Comparison of ENCODE assay signal across 16 cellular contexts in genomic region chr14:101050901-101051490, GRCh38.
DNase-seq lines count a peak whose midpoint lies in the region; ATAC-seq and TF ChIP-seq lines count a peak whose summit lies in the region.
"Had no signal": no experiment of that assay in that cellular context is flagged by ENCODE, and none has a peak within 500 bp of the region (broad histone marks: within the 10 kb centered on the region; RNA-seq: fewer than 3 reads in every experiment).

No MANE protein-coding gene starts in this region.

- H3K27ac ChIP-seq in IMR-90 (ENCODE audit: insufficient read depth, low read length) (no peak overlapping the region), neuronal stem cell (replicated peaks; ENCODE audit: low read length) (no peak overlapping the region), aorta (ENCODE audit: low read depth in 1 of 2, low read length in 2 of 2) (no peak overlapping the region)
- H3K27ac ChIP-seq: 22Rv1; A549; BLaER1 treated with 17β-estradiol and CSF1 and Interleukin-3, amounts not matched to agents 10 nM and 100 nM; C4-2B had no signal

- dilution Hi-C loops in IMR-90 (cut with HindIII; ENCODE audit: low sequenced_read_pairs, unreplicated experiment) = no loop called here

- H2BK15ac ChIP-seq in IMR-90 (ENCODE audit: low read depth, low read length) (no peak overlapping the region), neuronal stem cell (ENCODE audit: low read length) (no peak overlapping the region)

- no peak overlapping the region for H2AK5ac ChIP-seq in IMR-90 (ENCODE audit: low read depth, low read length)
- H2AK5ac ChIP-seq in neuronal stem cell (ENCODE audit: low read depth, low read length) = no peak overlapping the region

- intact Hi-C loops in IMR-90 (cut with micrococcal nuclease) = no loop called here
- intact Hi-C loops in aorta (cut with DNase I) = no loop called here

- H3K9ac ChIP-seq in IMR-90 (ENCODE audit: low read depth, low read length) (no peak overlapping the region), neuronal stem cell (ENCODE audit: low read depth, low read length, poor library complexity) (no peak overlapping the region)
- H3K9ac ChIP-seq: BLaER1 treated with 17β-estradiol and CSF1 and Interleukin-3, amounts not matched to agents 10 nM and 100 nM had no signal

- H4K8ac ChIP-seq in IMR-90 (ENCODE audit: low read depth in 2 of 2, low read length in 2 of 2) = no peak overlapping the region
- H4K8ac ChIP-seq in neuronal stem cell (ENCODE audit: low read depth, low read length) = no peak overlapping the region

- H2BK5ac ChIP-seq in IMR-90 (ENCODE audit: low read depth, low read length, poor library complexity, severe bottlenecking) (no peak overlapping the region), neuronal stem cell (ENCODE audit: low read length) (no peak overlapping the region)

- H3K36me3 ChIP-seq in IMR-90 (ENCODE audit: control insufficient read depth, insufficient read depth, low read length) (peaks cover 93% of the 10 kb centered on the region), neuronal stem cell (replicated peaks in 1 of 2; ENCODE audit: control insufficient read depth in 2 of 2, insufficient read depth in 2 of 2, low read length in 2 of 2) (peaks cover 0 to 3% of the 10 kb centered on the region in 2 donors), aorta (ENCODE audit: control insufficient read depth in 1 of 2, insufficient read depth in 2 of 2, low read length in 1 of 2) (no peaks in the 10 kb centered on the region)
- H3K36me3 ChIP-seq: BLaER1 treated with 17β-estradiol and CSF1 and Interleukin-3, amounts not matched to agents 10 nM and 100 nM had no signal

- CTCF ChIA-PET in IMR-90 (lab: Yijun Ruan, JAX) = no interaction called here

- H4K5ac ChIP-seq in IMR-90 (ENCODE audit: low read depth, low read length) = no peak overlapping the region

- H2AK9ac ChIP-seq in IMR-90 (replicated peaks; ENCODE audit: low read depth, low read length, poor library complexity) = peak overlapping the region; percentile 23

- no peak overlapping the region for H2BK20ac ChIP-seq in IMR-90 (ENCODE audit: low read depth, low read length)

- no peak for ATAC-seq in IMR-90 (ENCODE audit: low read depth)
- ATAC-seq in aorta (ENCODE audit: low FRiP score) = no peak
- ATAC-seq: A549; CD8-positive, alpha-beta T cell had no signal

- no peak overlapping the region for H3K56ac ChIP-seq in IMR-90 (ENCODE audit: extremely low read depth, insufficient read depth, low read length)

- H3K14ac ChIP-seq in IMR-90 (replicated peaks; ENCODE audit: low read depth, low read length) (no peak overlapping the region), neuronal stem cell (ENCODE audit: low read length) (peak overlapping the region; percentile 26)

- no peak overlapping the region for H2BK120ac ChIP-seq in IMR-90 (ENCODE audit: low read depth, low read length)
- H2BK120ac ChIP-seq in neuronal stem cell (ENCODE audit: low read depth, low read length) = no peak overlapping the region

- H3K27me3 ChIP-seq in IMR-90 (ENCODE audit: control insufficient read depth, insufficient read depth, low read length) (no peaks in the 10 kb centered on the region), neuronal stem cell (ENCODE audit: control insufficient read depth in 3 of 3, insufficient read depth in 3 of 3, low read depth in 1 of 3, low read length in 3 of 3) (peaks cover 0 to 3% (median 0%) of the 10 kb centered on the region in 3 experiments), aorta (ENCODE audit: control insufficient read depth in 1 of 2, insufficient read depth in 2 of 2, low read length in 1 of 2) (no peaks in the 10 kb centered on the region)
- H3K27me3 ChIP-seq: BLaER1 treated with 17β-estradiol and CSF1 and Interleukin-3, amounts not matched to agents 10 nM and 100 nM had no signal

- peaks cover 4 to 41% of the 10 kb centered on the region in 2 experiments; a peak in 3 of 4 replicates for H3K79me1 ChIP-seq in IMR-90 (ENCODE audit: low read depth in 1 of 2, low read length in 2 of 2)
- H3K79me1 ChIP-seq in neuronal stem cell (ENCODE audit: low read depth, low read length) = peaks cover 1% of the 10 kb centered on the region

- no peak overlapping the region for H2AFZ ChIP-seq in IMR-90 (replicated peaks; ENCODE audit: low read length, poor library complexity)
- no peak overlapping the region for H2AFZ ChIP-seq in neuronal stem cell (ENCODE audit: low read length)

- peaks cover 17% of the 10 kb centered on the region for H4K20me1 ChIP-seq in IMR-90 (ENCODE audit: insufficient read depth, low read length)
- H4K20me1 ChIP-seq: BLaER1 treated with 17β-estradiol and CSF1 and Interleukin-3, amounts not matched to agents 10 nM and 100 nM had no signal

- DNase-seq in IMR-90 = no peak
- DNase-seq in neuronal stem cell (ENCODE audit: low spot score) = no peak
- peak; percentile 23 to 31 for DNase-seq in aorta
- DNase-seq in NOMO-1 treated with dmso at 0.1 percent for 144 hours (lab: John Stamatoyannopoulos, UW; ENCODE audit: unreplicated experiment) = no peak
- DNase-seq in activated CD8-positive, alpha-beta memory T cell treated with anti-CD3 and anti-CD28 coated beads, Interleukin-2, amount 50 U/mL, for 4 hours = no peak
- DNase-seq: AML-193; Caco-2; Calu3; CD4-positive, alpha-beta T cell; CD8-positive, alpha-beta T cell; DMS79 treated with DMSO at 0.1 percent for 48 hours; GF-D8 had no signal

- H3K4ac ChIP-seq in IMR-90 (ENCODE audit: low read depth, low read length) (no peak overlapping the region), neuronal stem cell (ENCODE audit: low read length) (no peak overlapping the region)

- H3K4me3 ChIP-seq in IMR-90 (ENCODE audit: insufficient read depth, low read depth, low read length) (no peak overlapping the region), neuronal stem cell (ENCODE audit: low read length in 2 of 2) (no peak overlapping the region), aorta (ENCODE audit: low read length in 2 of 2) (no peak overlapping the region)
- H3K4me3 ChIP-seq: A549; BLaER1 treated with 17β-estradiol and CSF1 and Interleukin-3, amounts not matched to agents 10 nM and 100 nM had no signal

- BruUV-seq in IMR-90 (replicated peaks; lab: Mats Ljungman, UMichigan) = no TSS peak

- no peak for TF ChIP-seq CTCF in IMR-90 (conservative IDR thresholded peaks at IDR 0.05; ENCODE audit: low read depth, low read length)

- H3K9me3 ChIP-seq in IMR-90 (ENCODE audit: control insufficient read depth, insufficient read depth, low read length) = no peaks in the 10 kb centered on the region
- peaks cover 5 to 6% of the 10 kb centered on the region in 2 donors for H3K9me3 ChIP-seq in neuronal stem cell (replicated peaks in 1 of 2; ENCODE audit: control insufficient read depth in 2 of 2, insufficient read depth in 1 of 2, low read depth in 1 of 2, low read length in 2 of 2)
- H3K9me3 ChIP-seq in aorta (ENCODE audit: control insufficient read depth, low read length) = no peaks in the 10 kb centered on the region
- H3K9me3 ChIP-seq: Caco-2 had no signal

- H3K23ac ChIP-seq in IMR-90 (ENCODE audit: low read depth, low read length) = no peak overlapping the region
- no peak overlapping the region for H3K23ac ChIP-seq in neuronal stem cell (ENCODE audit: low read depth, low read length, poor library complexity)

- no peak for TF ChIP-seq POLR2A in IMR-90 (IDR thresholded peaks at IDR 0.05; ENCODE audit: low read depth, low read length)

- TF ChIP-seq RAD21 in IMR-90 (IDR thresholded peaks at IDR 0.05; ENCODE audit: low read length) = no peak

- H3K9me1 ChIP-seq in IMR-90 (ENCODE audit: insufficient read depth, low read length) = peaks cover 16% of the 10 kb centered on the region

- no peak overlapping the region for H3K4me2 ChIP-seq in IMR-90 (ENCODE audit: low read depth, low read length)
- H3K4me2 ChIP-seq in neuronal stem cell (ENCODE audit: insufficient read depth, low read length, poor library complexity, severe bottlenecking) = no peak overlapping the region
- H3K4me2 ChIP-seq: A549; BLaER1 treated with 17β-estradiol and CSF1 and Interleukin-3, amounts not matched to agents 10 nM and 100 nM had no signal

- POLR2A ChIA-PET in IMR-90 (lab: Charles Lee; ENCODE audit: unreplicated experiment) = no interaction called here

- no peak overlapping the region for H2BK12ac ChIP-seq in neuronal stem cell (ENCODE audit: low read length)

- H3K4me1 ChIP-seq in IMR-90 (ENCODE audit: control insufficient read depth, insufficient read depth, low read length) (0 out of 2 replicates have a peak, but pooled peaks cover 1% of the 10 kb centered on the region), neuronal stem cell (ENCODE audit: control insufficient read depth in 2 of 2, insufficient read depth in 1 of 2, low read depth in 1 of 2, low read length in 2 of 2) (no peaks in the 10 kb centered on the region), aorta (ENCODE audit: control insufficient read depth in 1 of 2, insufficient read depth in 2 of 2, low read length in 2 of 2) (no peaks in the 10 kb centered on the region)
- H3K4me1 ChIP-seq: A549; BLaER1 treated with 17β-estradiol and CSF1 and Interleukin-3, amounts not matched to agents 10 nM and 100 nM; Caco-2 had no signal

- H4K91ac ChIP-seq in IMR-90 (ENCODE audit: insufficient read depth, low read depth, low read length) = no peak overlapping the region
- H4K91ac ChIP-seq in neuronal stem cell (ENCODE audit: low read depth, low read length, poor library complexity) = no peak overlapping the region

- no CpG with 5 or more reads among the region's 17 CpGs for WGBS in IMR-90 (ENCODE audit: extremely low coverage in 2 of 2, insufficient read length in 1 of 2), 2 experiments
- no CpG with 5 or more reads among the region's 17 CpGs for WGBS in neuronal stem cell (ENCODE audit: extremely low coverage in 2 of 2, insufficient read length in 2 of 2, insufficient replicate concordance in 1 of 2), 2 donors
- 93% methylated on average over 17 of the region's 17 CpGs for WGBS in aorta, 2 donors

- H3K18ac ChIP-seq in IMR-90 (ENCODE audit: low read depth, low read length) (no peak overlapping the region), neuronal stem cell (ENCODE audit: low read length) (no peak overlapping the region)

- in situ Hi-C loops in IMR-90 (cut with MboI; ENCODE audit: low sequenced_read_pairs) = no loop called here

TF ChIP-seq in IMR-90, 13 proteins besides CTCF, POLR2A, EP300 and RAD21 (continues in another document):
- TF ChIP-seq BHLHE40 (IDR thresholded peaks at IDR 0.05; ENCODE audit: low read depth, low read length) (no peak), USF2 (IDR thresholded peaks at IDR 0.05; ENCODE audit: low read depth, low read length) (no peak), SMC3 (IDR thresholded peaks at IDR 0.05; ENCODE audit: low read depth, low read length) (no peak), RFX5 (IDR thresholded peaks at IDR 0.05; ENCODE audit: low read depth, low read length) (no peak), CEBPB (IDR thresholded peaks at IDR 0.05; ENCODE audit: low read depth, low read length) (no peak), MXI1 (IDR thresholded peaks at IDR 0.05; ENCODE audit: borderline replicate concordance, low read depth, low read length) (no peak)

Comparison
In these comparisons a context has a peak if more than half of its experiments do, and no peak if none do; other contexts are left out.
1. DNase-seq: peak in aorta (2 of 2); none in IMR-90 (single experiment), neuronal stem cell (single experiment), NOMO-1 treated with dmso at 0.1 percent for 144 hours (single experiment) and activated CD8-positive, alpha-beta memory T cell treated with anti-CD3 and anti-CD28 coated beads, Interleukin-2, amount 50 U/mL, for 4 hours (single experiment).